ENCODE assay signal across 31 cellular contexts in genomic region chr14:33957993-33958392, GRCh38.
"Had no signal": no experiment of that assay in that cellular context is flagged by ENCODE, and none has a peak within 500 bp of the region (broad histone marks: within the 10 kb centered on the region; RNA-seq: fewer than 3 reads in every experiment).

No MANE protein-coding gene starts in this region.

- ATAC-seq: activated CD4-positive, alpha-beta T cell treated with anti-CD3 and anti-CD28 coated beads for 36 hours; activated CD4-positive, CD25-positive, alpha-beta regulatory T cell treated with anti-CD3 and anti-CD28 coated beads, Interleukin-2, amount 50 U/mL, for 24 hours; activated CD8-positive, alpha-beta T cell treated with anti-CD3 and anti-CD28 coated beads for 36 hours; activated naive CD8-positive, alpha-beta T cell treated with anti-CD3 and anti-CD28 coated beads, Interleukin-2, amount 50 U/mL, for 24 hours; activated T-cell treated with anti-CD3 and anti-CD28 coated beads, Interleukin-2, amount 50 U/mL, for 4 hours; activated T-cell treated with anti-CD3 and anti-CD28 coated beads, Interleukin-2, amount 50 U/mL, for 72 hours had no signal

- H3K4me1 ChIP-seq: ascending aorta had no signal

- FAIRE-seq: bronchial epithelial cell, TTC549 had no signal

- H3K27me3 ChIP-seq: ascending aorta, cardiac muscle cell had no signal

- H3K4me3 ChIP-seq: ascending aorta, cardiac muscle cell had no signal

- DNase-seq: activated CD4-positive, alpha-beta memory T cell treated with anti-CD3 and anti-CD28 coated beads for 36 hours; activated CD4-positive, alpha-beta T cell treated with anti-CD3 and anti-CD28 coated beads for 1 hour; activated CD4-positive, alpha-beta T cell treated with anti-CD3 and anti-CD28 coated beads for 36 hours; activated CD4-positive, alpha-beta T cell treated with anti-CD3 and anti-CD28 coated beads for 48 hours; activated CD4-positive, alpha-beta T cell treated with anti-CD3 and anti-CD28 coated beads, Interleukin-2, amount 10 ng/mL, durations not matched to agents 7 days and 5 days; activated CD4-positive, alpha-beta T cell treated with anti-CD3 and anti-CD28 coated beads, Interleukin-2, amount 50 U/mL, for 4 hours; activated CD4-positive, CD25-positive, alpha-beta regulatory T cell; activated CD8-positive, alpha-beta memory T cell treated with anti-CD3 and anti-CD28 coated beads, Interleukin-2, amount 50 U/mL, for 4 hours; activated CD8-positive, alpha-beta T cell treated with anti-CD3 and anti-CD28 coated beads for 36 hours; activated effector memory CD4-positive, alpha-beta T cell treated with anti-CD3 and anti-CD28 coated beads, Interleukin-2, amount 50 U/mL, for 16 hours; activated naive CD4-positive, alpha-beta T cell treated with anti-CD3 and anti-CD28 coated beads, Interleukin-2, amount 10 ng/mL, durations not matched to agents 7 days and 5 days; activated naive CD4-positive, alpha-beta T cell treated with Interleukin-2 at 50 U/mL for 16 hours; activated naive CD8-positive, alpha-beta T cell treated with anti-CD3 and anti-CD28 coated beads, Interleukin-2, amount 10 ng/mL, durations not matched to agents 7 days and 5 days; activated naive CD8-positive, alpha-beta T cell treated with anti-CD3 and anti-CD28 coated beads, Interleukin-2, amount 50 U/mL, for 24 hours; activated T-cell treated with anti-CD3 and anti-CD28 coated beads for 4 hours; activated T-cell treated with anti-CD3 and anti-CD28 coated beads, Interleukin-2, amount 50 U/mL, for 1 hour; activated T-cell treated with anti-CD3 and anti-CD28 coated beads, Interleukin-2, amount 50 U/mL, for 4 hours; activated T-cell treated with anti-CD3 and anti-CD28 coated beads, Interleukin-2, amount 50 U/mL, for 72 hours; amygdala; anterior cingulate cortex; caudate nucleus; cerebellar nuclear complex; T-helper 1 cell; T-helper 2 cell; T-helper 9 cell had no signal

- H3K36me3 ChIP-seq: ascending aorta, cardiac muscle cell had no signal

- H3K27ac ChIP-seq: ascending aorta, cardiac muscle cell, VCaP had no signal

- H3K9me3 ChIP-seq: ascending aorta had no signal
